Comparison of ENCODE assay signal across 8 cellular contexts in genomic region chr1:158149577-158150269, GRCh38. TPM values are rescaled to one million over a fixed set of nuclear protein-coding genes. Genes with fewer than 3 reads are reported as not detected.
DNase-seq lines count a peak whose midpoint lies in the region; ATAC-seq and TF ChIP-seq lines count a peak whose summit lies in the region.

No MANE protein-coding gene starts in this region.

- intact Hi-C loops in esophagus muscularis mucosa (cut with DNase I) = no loop called here

- H3K27me3 ChIP-seq in Peyer's patch (no peaks in the 10 kb centered on the region), esophagus muscularis mucosa (no peaks in the 10 kb centered on the region), muscle layer of colon (ENCODE audit: control insufficient read depth in 1 of 2, insufficient read depth in 2 of 2, low read length in 2 of 2) (no peaks in the 10 kb centered on the region)

- no peaks in the 10 kb centered on the region for H3K36me3 ChIP-seq in Peyer's patch
- H3K36me3 ChIP-seq in esophagus muscularis mucosa = no peaks in the 10 kb centered on the region
- no peaks in the 10 kb centered on the region for H3K36me3 ChIP-seq in muscle layer of colon (ENCODE audit: insufficient read depth, low read length)

- TF ChIP-seq EP300 in esophagus muscularis mucosa (IDR thresholded peaks at IDR 0.05) = peak; percentile 91

- TF ChIP-seq POLR2A in Peyer's patch (IDR thresholded peaks at IDR 0.05) (no peak), esophagus muscularis mucosa (IDR thresholded peaks at IDR 0.05; ENCODE audit: low read depth) (no peak)

- H3K9me3 ChIP-seq in Peyer's patch = no peaks in the 10 kb centered on the region
- H3K9me3 ChIP-seq in esophagus muscularis mucosa = no peaks in the 10 kb centered on the region
- no peaks in the 10 kb centered on the region for H3K9me3 ChIP-seq in muscle layer of colon (ENCODE audit: low read length)

- DNase-seq in HPDE6-E6E7 (ENCODE audit: extremely low spot score) = peak; percentile 43
- peak; percentile 75 to 93 (median 82) for DNase-seq in Peyer's patch
- DNase-seq in activated T-helper 1 cell treated with Interleukin-2 at 50 U/mL for 16 hours (ENCODE audit: low read depth) = peak; percentile 50
- peak; percentile 99 for DNase-seq in esophagus muscularis mucosa (ENCODE audit: extremely low spot score)
- peak; percentile 65 for DNase-seq in stimulated activated CD8-positive, alpha-beta memory T cell treated with anti-CD3 and anti-CD28 coated beads, Interleukin-4, amount 100 ng/mL, for 24 hours (ENCODE audit: low read depth)

- TF ChIP-seq CTCF in GM12875 (IDR thresholded peaks at IDR 0.05; ENCODE audit: borderline replicate concordance, insufficient read depth, low read depth, low read length) = no peak
- TF ChIP-seq CTCF in Peyer's patch (IDR thresholded peaks at IDR 0.05) = no peak
- no peak for TF ChIP-seq CTCF in esophagus muscularis mucosa (IDR thresholded peaks at IDR 0.05)

- H3K27ac ChIP-seq in Peyer's patch (peak overlapping the region; percentile 50 to 71 (median 60)), esophagus muscularis mucosa (replicated peaks in 1 of 4) (peak overlapping the region; percentile 70 to 79 (median 74)), muscle layer of colon (ENCODE audit: low read depth, low read length) (peak overlapping the region; percentile 57)

- H3K4me1 ChIP-seq in Peyer's patch = no peaks in the 10 kb centered on the region
- H3K4me1 ChIP-seq in esophagus muscularis mucosa = peaks cover 25 to 38% (median 34%) of the 10 kb centered on the region in 4 donors
- peaks cover 23% of the 10 kb centered on the region for H3K4me1 ChIP-seq in muscle layer of colon (ENCODE audit: insufficient read depth, low read length)

- no peak for ATAC-seq in GM21786 (IDR thresholded peaks at IDR 0.05; ENCODE audit: unreplicated experiment)

- peak overlapping the region; percentile 52 for H3K4me3 ChIP-seq in GM12875 (ENCODE audit: low read depth, low read length)
- H3K4me3 ChIP-seq in Peyer's patch = peak overlapping the region; percentile 41 to 48 (median 48)
- peak overlapping the region; percentile 41 to 55 (median 48) for H3K4me3 ChIP-seq in esophagus muscularis mucosa
- H3K4me3 ChIP-seq in muscle layer of colon (ENCODE audit: low read depth in 1 of 2, low read length in 2 of 2) = peak overlapping the region; percentile 47 to 72

- 8% methylated on average over 31 of the region's 31 CpGs for WGBS in esophagus muscularis mucosa

- no peak overlapping the region for H3K9ac ChIP-seq in muscle layer of colon (ENCODE audit: low read length)

RNA-seq across cellular contexts. Expression of gene CD1D, which starts 31.0 kb away (rescaled TPM):
- total RNA-seq in Peyer's patch = 10 to 100 TPM; 11.6 to 34.7 (median 16.4) TPM
- 1 to 10 TPM in 2 of 4 donors, under 1 TPM in 2; 0.26 to 2.0 (median 1.1) TPM for total RNA-seq in esophagus muscularis mucosa

Comparison
In these comparisons a context has a peak if more than half of its experiments do, and no peak if none do; other contexts are left out.
1. DNase-seq: peak in every context shown above with its lines; median percentile 99 in esophagus muscularis mucosa; 82 in Peyer's patch; 65 in stimulated activated CD8-positive, alpha-beta memory T cell treated with anti-CD3 and anti-CD28 coated beads, Interleukin-4, amount 100 ng/mL, for 24 hours; 50 in activated T-helper 1 cell treated with Interleukin-2 at 50 U/mL for 16 hours; 43 in HPDE6-E6E7.
2. RNA of gene CD1D, which starts 31.0 kb away (total RNA-seq): 11.6 to 34.7 TPM in Peyer's patch; 0.26 to 2.0 TPM in esophagus muscularis mucosa; every median in the first group is over 4 times any median in the second.
3. Peak in every context shown above with its lines, with median percentiles within 50 percentile points of each other: H3K4me3 ChIP-seq and H3K27ac ChIP-seq.